In the genomic region with DNA sequence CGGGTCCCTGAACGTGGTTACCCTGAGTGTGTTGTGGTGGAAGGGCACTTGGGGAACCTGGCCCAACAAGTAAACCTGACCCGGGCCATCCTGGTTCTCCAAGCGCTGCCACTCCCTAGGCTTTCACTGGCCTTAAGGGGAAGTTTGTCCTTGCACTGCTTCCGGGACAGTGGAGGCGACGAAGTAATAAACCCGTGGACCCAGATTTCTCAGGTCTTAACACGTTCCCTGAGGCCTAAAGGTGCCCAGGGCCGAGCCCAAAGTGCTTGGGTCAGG, we compare ENCODE assay signal across 8 cellular contexts. TPM values are rescaled to one million over a fixed set of nuclear protein-coding genes. Genes with fewer than 3 reads are reported as not detected.
A peak's percentile ranks its signal among the peaks of the same experiment; 100 is the strongest.
DNase-seq lines count a peak whose midpoint lies in the region; ATAC-seq, FAIRE-seq and TF ChIP-seq lines count a peak whose summit lies in the region.

No MANE protein-coding gene starts in this region.

- peak; percentile 88 for FAIRE-seq in GM19239 (lab: Jason Lieb, UNC)

- H3K4me1 ChIP-seq in gastrocnemius medialis: peaks cover 0 to 17% of the 10 kb centered on the region in 2 donors

- peak overlapping the region; percentile 65 for H3K9ac ChIP-seq in SK-N-MC (ENCODE audit: insufficient read length)

- TF ChIP-seq POLR2A in gastrocnemius medialis (IDR thresholded peaks at IDR 0.05): no peak

- in situ Hi-C loops in gastrocnemius medialis (cut with MboI; ENCODE audit: low sequenced_read_pairs in 4 of 4): loop anchor here in 1 of 4 donors (10.0 kb wide), 1 partner anchor 54 kb away; no protein-coding TSS in a partner anchor

- no peaks in the 10 kb centered on the region for H3K27me3 ChIP-seq in gastrocnemius medialis

- H3K27ac ChIP-seq in SK-N-MC (no peak overlapping the region), gastrocnemius medialis (peak overlapping the region; percentile 71 to 83 (median 76))

- intact Hi-C loops in gastrocnemius medialis (cut with DNase I; ENCODE audit: low total_unique reads): loop anchor here (1.0 to 5.0 kb wide), 2 partner anchors 11 to 41 kb away; a partner anchor contains a TSS

- H3K4me3 ChIP-seq in SK-N-MC (peak overlapping the region; percentile 78), fibroblast of villous mesenchyme (ENCODE audit: low read depth, low read length) (peak overlapping the region; percentile 64), gastrocnemius medialis (peak overlapping the region; percentile 63 to 95 (median 70))

- TF ChIP-seq CTCF in fibroblast of villous mesenchyme (IDR thresholded peaks at IDR 0.05; ENCODE audit: insufficient read depth, low read depth, low read length): no peak
- no peak for TF ChIP-seq CTCF in gastrocnemius medialis (IDR thresholded peaks at IDR 0.05 in 4 of 5, conservative IDR thresholded peaks at IDR 0.05 in 1 of 5)

- DNase-seq in GM19239 (ENCODE audit: insufficient read length, low spot score) (no peak), SK-N-MC (ENCODE audit: low read depth, low spot score) (no peak), fibroblast of villous mesenchyme (ENCODE audit: low read depth) (no peak), gastrocnemius medialis (no peak), HUDEP-2 (lab: John Stamatoyannopoulos, UW; ENCODE audit: unreplicated experiment in 76 of 76) (no peak), NCI-H524 treated with DMSO at 0.1 percent for 48 hours (lab: John Stamatoyannopoulos, UW) (no peak), mucosa of gallbladder (ENCODE audit: low spot score) (no peak)

- no peaks in the 10 kb centered on the region for H3K9me3 ChIP-seq in SK-N-MC (ENCODE audit: low read depth, low read length)
- H3K9me3 ChIP-seq in gastrocnemius medialis: no peaks in the 10 kb centered on the region

- peak; percentile 37 to 54 for ATAC-seq in gastrocnemius medialis
- no peak for ATAC-seq in GM21576 (IDR thresholded peaks at IDR 0.05; ENCODE audit: unreplicated experiment)

- peaks cover 3% of the 10 kb centered on the region; the same call in 1 of the 2 replicates for H3K36me3 ChIP-seq in SK-N-MC (ENCODE audit: insufficient read depth, low read length)
- H3K36me3 ChIP-seq in gastrocnemius medialis: no peaks in the 10 kb centered on the region

RNA-seq across cellular contexts. Expression of a gene that starts 0.3 kb away (rescaled TPM):
- total RNA-seq in fibroblast of villous mesenchyme: 3.5 and 4.7 TPM in 2 replicates
- total RNA-seq in gastrocnemius medialis: 1 to 10 TPM in 2 of 4 donors, under 1 TPM in 2; 0.73 to 2.9 (median 1.2) TPM
- total RNA-seq in mucosa of gallbladder: 39.9 TPM

RNA-seq across cellular contexts. Expression of a gene that starts 12.1 kb away (rescaled TPM):
- total RNA-seq in fibroblast of villous mesenchyme (57.4 and 91.5 TPM in 2 replicates), gastrocnemius medialis (10 to 100 TPM; 63.5 to 97.8 (median 72.1) TPM), mucosa of gallbladder (23.4 TPM)

RNA-seq across cellular contexts. Expression of a gene that starts 16.4 kb away (rescaled TPM):
- total RNA-seq in fibroblast of villous mesenchyme (76.0 and 104 TPM in 2 replicates), gastrocnemius medialis (100 to 1,000 TPM; 156 to 242 (median 195) TPM), mucosa of gallbladder (138 TPM)

RNA-seq across cellular contexts. Expression of a gene that starts 21.3 kb away (rescaled TPM):
- total RNA-seq in fibroblast of villous mesenchyme (18.6 and 22.5 TPM in 2 replicates), gastrocnemius medialis (10 to 100 TPM; 53.1 to 68.3 (median 55.3) TPM), mucosa of gallbladder (16.6 TPM)

RNA-seq across cellular contexts. Expression of a gene that starts 40.1 kb away (rescaled TPM):
- total RNA-seq in fibroblast of villous mesenchyme (11.7 and 15.1 TPM in 2 replicates), gastrocnemius medialis (under 1 TPM in 3 of 4 donors, not detected in 1; 0.16 to 0.63 (median 0.29) TPM), mucosa of gallbladder (5.6 TPM)
